Comparison of ENCODE assay signal across 8 cellular contexts in genomic region chr22:17774206-17774927, GRCh38. TPM values are rescaled to one million over a fixed set of nuclear protein-coding genes. Genes with fewer than 3 reads are reported as not detected.
DNase-seq lines count a peak whose midpoint lies in the region; ATAC-seq and TF ChIP-seq lines count a peak whose summit lies in the region.

BID (minus strand) TSS chr22:17774469; CDS start chr22:17750116, 24,353 bp downstream.

- ATAC-seq in HG03342 (IDR thresholded peaks at IDR 0.05; ENCODE audit: unreplicated experiment) (peak; percentile 29), left lobe of liver (peak; percentile 46)

- peak within 1 kb of the TSS; percentile 77 for H3K27ac Mint-ChIP-seq in T-helper 1 cell treated with Interleukin-12 subunit alpha and Interleukin-12 subunit beta and Interleukin-4 antibody, amounts not matched to agents 30 μg/mL and 1 μg/mL, for 36 hours

- peak within 1 kb of the TSS; percentile 64 for H3K4me3 ChIP-seq in choroid plexus epithelial cell (ENCODE audit: low read depth, low read length)

- TF ChIP-seq CTCF in choroid plexus epithelial cell (conservative IDR thresholded peaks at IDR 0.05; ENCODE audit: low read depth, low read length), result no peak

- H3K4me1 Mint-ChIP-seq in T-helper 1 cell treated with Interleukin-12 subunit alpha and Interleukin-12 subunit beta and Interleukin-4 antibody, amounts not matched to agents 30 μg/mL and 1 μg/mL, for 36 hours (ENCODE audit: low read depth), result peaks cover 58% of the 10 kb centered on the region

- H3K27me3 Mint-ChIP-seq in T-helper 1 cell treated with Interleukin-12 subunit alpha and Interleukin-12 subunit beta and Interleukin-4 antibody, amounts not matched to agents 30 μg/mL and 1 μg/mL, for 36 hours (ENCODE audit: low read depth), result peaks cover 15% of the 10 kb centered on the region

- no peaks in the 10 kb centered on the region for H3K9me3 Mint-ChIP-seq in T-helper 1 cell treated with Interleukin-12 subunit alpha and Interleukin-12 subunit beta and Interleukin-4 antibody, amounts not matched to agents 30 μg/mL and 1 μg/mL, for 36 hours

- peak within 1 kb of the TSS; percentile 84 for H3K4me3 Mint-ChIP-seq in T-helper 1 cell treated with Interleukin-12 subunit alpha and Interleukin-12 subunit beta and Interleukin-4 antibody, amounts not matched to agents 30 μg/mL and 1 μg/mL, for 36 hours

- DNase-seq in NCI-H748 (lab: John Stamatoyannopoulos, UW; ENCODE audit: unreplicated experiment) (peak; percentile 44), NCI-H748 treated with DMSO at 0.1 percent for 48 hours (lab: John Stamatoyannopoulos, UW) (no peak), choroid plexus epithelial cell (ENCODE audit: low read depth) (no peak), left lobe of liver (ENCODE audit: low spot score) (no peak), NCI-H187 (lab: John Stamatoyannopoulos, UW) (no peak)
- peak in 5 of 6 experiments; percentile 17 to 44 (median 30) for DNase-seq in stimulated activated naive CD4-positive, alpha-beta T cell (lab: John Stamatoyannopoulos, UW)

- peaks cover 14% of the 10 kb centered on the region for H3K36me3 Mint-ChIP-seq in T-helper 1 cell treated with Interleukin-12 subunit alpha and Interleukin-12 subunit beta and Interleukin-4 antibody, amounts not matched to agents 30 μg/mL and 1 μg/mL, for 36 hours (ENCODE audit: low read depth)

RNA-seq across cellular contexts. Expression of gene BID, which starts in this region (rescaled TPM):
- total RNA-seq in left lobe of liver, result 30.9 TPM

Comparison
In these comparisons a context has a peak if more than half of its experiments do, and no peak if none do; other contexts are left out.
1. DNase-seq: peak in NCI-H748 (single experiment) and stimulated activated naive CD4-positive, alpha-beta T cell (5 of 6); none in NCI-H748 treated with DMSO at 0.1 percent for 48 hours (single experiment), choroid plexus epithelial cell (single experiment), left lobe of liver (single experiment) and NCI-H187 (0 of 2).